Comparison of ENCODE assay signal across 8 cellular contexts in the genomic region with DNA sequence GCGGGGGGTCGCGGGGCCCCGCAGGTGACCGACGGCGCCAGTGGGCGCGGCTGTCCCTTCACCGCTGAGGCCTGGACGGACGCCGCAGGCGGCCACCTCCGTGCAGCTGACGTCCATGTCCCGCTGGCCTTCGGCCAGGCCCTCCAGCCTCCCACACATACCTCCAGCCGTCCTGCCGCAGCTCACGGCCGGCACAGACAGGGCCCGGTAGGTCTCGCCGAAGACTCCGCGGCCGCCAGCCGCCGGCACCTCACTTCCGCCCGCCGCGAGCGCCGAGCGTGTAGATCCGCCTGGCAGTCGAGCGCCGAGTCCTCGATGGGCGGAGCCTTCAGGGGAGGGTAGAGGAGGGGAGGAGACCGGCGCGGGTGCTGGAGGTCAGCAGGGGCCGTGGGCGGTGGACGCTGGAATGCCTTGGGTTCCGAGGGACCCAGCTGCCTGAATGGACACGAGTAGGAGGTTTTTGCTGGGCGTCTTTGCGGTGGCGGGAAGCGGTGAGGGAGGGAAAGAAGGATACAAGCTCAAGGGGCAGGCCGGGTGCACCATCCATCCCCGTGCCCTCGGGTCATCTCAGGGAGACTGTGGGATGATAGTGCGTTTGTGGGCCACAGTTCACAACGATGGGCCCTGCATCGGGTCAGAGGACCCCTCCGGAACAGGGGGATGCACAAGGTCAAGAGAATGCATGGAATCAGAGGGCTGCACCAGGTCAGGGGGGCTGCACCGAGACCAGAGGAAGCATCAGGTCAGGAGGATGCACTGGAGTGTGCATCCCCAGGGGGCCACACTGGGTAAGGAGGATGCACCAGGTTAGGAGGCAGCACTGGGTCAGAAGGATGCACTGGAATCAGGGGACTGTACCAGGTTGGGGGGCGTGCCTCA. TPM values are rescaled to one million over a fixed set of nuclear protein-coding genes. Genes with fewer than 3 reads are reported as not detected.
A peak's percentile ranks its signal among the peaks of the same experiment; 100 is the strongest.
DNase-seq lines count a peak whose midpoint lies in the region; ATAC-seq, FAIRE-seq and TF ChIP-seq lines count a peak whose summit lies in the region.

A gene with protein sequence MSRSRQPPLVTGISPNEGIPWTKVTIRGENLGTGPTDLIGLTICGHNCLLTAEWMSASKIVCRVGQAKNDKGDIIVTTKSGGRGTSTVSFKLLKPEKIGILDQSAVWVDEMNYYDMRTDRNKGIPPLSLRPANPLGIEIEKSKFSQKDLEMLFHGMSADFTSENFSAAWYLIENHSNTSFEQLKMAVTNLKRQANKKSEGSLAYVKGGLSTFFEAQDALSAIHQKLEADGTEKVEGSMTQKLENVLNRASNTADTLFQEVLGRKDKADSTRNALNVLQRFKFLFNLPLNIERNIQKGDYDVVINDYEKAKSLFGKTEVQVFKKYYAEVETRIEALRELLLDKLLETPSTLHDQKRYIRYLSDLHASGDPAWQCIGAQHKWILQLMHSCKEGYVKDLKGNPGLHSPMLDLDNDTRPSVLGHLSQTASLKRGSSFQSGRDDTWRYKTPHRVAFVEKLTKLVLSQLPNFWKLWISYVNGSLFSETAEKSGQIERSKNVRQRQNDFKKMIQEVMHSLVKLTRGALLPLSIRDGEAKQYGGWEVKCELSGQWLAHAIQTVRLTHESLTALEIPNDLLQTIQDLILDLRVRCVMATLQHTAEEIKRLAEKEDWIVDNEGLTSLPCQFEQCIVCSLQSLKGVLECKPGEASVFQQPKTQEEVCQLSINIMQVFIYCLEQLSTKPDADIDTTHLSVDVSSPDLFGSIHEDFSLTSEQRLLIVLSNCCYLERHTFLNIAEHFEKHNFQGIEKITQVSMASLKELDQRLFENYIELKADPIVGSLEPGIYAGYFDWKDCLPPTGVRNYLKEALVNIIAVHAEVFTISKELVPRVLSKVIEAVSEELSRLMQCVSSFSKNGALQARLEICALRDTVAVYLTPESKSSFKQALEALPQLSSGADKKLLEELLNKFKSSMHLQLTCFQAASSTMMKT (minus strand): TSS at position 282 of the 879 bp plus-strand sequence. CDS start 55,321 bp downstream, outside the sequence.

- H3K4me3 ChIP-seq in right cardiac atrium (ENCODE audit: low read length) = peak within 1 kb of the TSS; percentile 87

- H3K4me1 ChIP-seq in right cardiac atrium (ENCODE audit: control insufficient read depth, insufficient read depth, low read length) = peaks cover 4% of the 10 kb centered on the region

- peak; percentile 80 for TF ChIP-seq POLR2A in GM12892 (IDR thresholded peaks at IDR 0.05; ENCODE audit: low read depth, low read length)

- FAIRE-seq in GM12892 (lab: Jason Lieb, UNC) = peak; percentile 95
- FAIRE-seq in urothelium cell line (lab: Jason Lieb, UNC) = no peak

- WGBS in right cardiac atrium = 2% methylated on average over 64 of the region's 64 CpGs

- H3K27ac ChIP-seq in angular gyrus (ENCODE audit: low read depth, low read length) (peak within 1 kb of the TSS; percentile 39), right cardiac atrium (ENCODE audit: low read length) (peak within 1 kb of the TSS; percentile 61)

- ATAC-seq in HG02610 (IDR thresholded peaks at IDR 0.05; ENCODE audit: unreplicated experiment) = peak; percentile 85
- ATAC-seq in right cardiac atrium = peak; percentile 96 to 97

- intact Hi-C loops in T-helper 2 cell treated with Interferon-gamma antibody and Interleukin-4, amounts not matched to agents 100 ng/mL and 5 ng/mL, for 36 hours (cut with micrococcal nuclease) = loop anchor here (1.0 to 2.0 kb wide), 3 partner anchors 18 to 302 kb away; a partner anchor contains a TSS
- intact Hi-C loops in right cardiac atrium (cut with DNase I) = no loop called here

- no peaks in the 10 kb centered on the region for H3K9me3 ChIP-seq in right cardiac atrium (ENCODE audit: control insufficient read depth, low read length)

- peak; percentile 81 for DNase-seq in GM12892 (ENCODE audit: insufficient read length)
- peak; percentile 80 for DNase-seq in NCI-H1105 treated with DMSO at 0.1 percent for 48 hours (lab: John Stamatoyannopoulos, UW)
- DNase-seq in right cardiac atrium = peak; percentile 87 to 95 (median 95)
- peak; percentile 85 for DNase-seq in putamen (ENCODE audit: low spot score)
- peak; percentile 83 for DNase-seq in urothelium cell line (ENCODE audit: low spot score)

- H3K27me3 ChIP-seq in right cardiac atrium (ENCODE audit: control insufficient read depth, insufficient read depth) = no peaks in the 10 kb centered on the region

RNA-seq across cellular contexts. Expression of the gene that starts here (rescaled TPM):
- polyA plus RNA-seq in GM12892 (2012; ENCODE audit: missing spikeins) = 12.3 TPM
- 33.5 and 34.7 TPM in 2 replicates for total RNA-seq in T-helper 2 cell treated with Interferon-gamma antibody and Interleukin-4, amounts not matched to agents 100 ng/mL and 5 ng/mL, for 36 hours
- 10 to 100 TPM; 12.9 to 17.9 (median 14.8) TPM for total RNA-seq in right cardiac atrium
- polyA plus RNA-seq in right cardiac atrium = 7.9 TPM

Comparison
In these comparisons a context has a peak if more than half of its experiments do, and no peak if none do; other contexts are left out.
1. Peak in every context shown above with its lines: DNase-seq, ATAC-seq, H3K4me3 ChIP-seq and H3K27ac ChIP-seq.